In genomic region chr3:159260049-159260662, GRCh38 we compare ENCODE assay signal across 8 cellular contexts.
DNase-seq lines count a peak whose midpoint lies in the region; ATAC-seq, FAIRE-seq and TF ChIP-seq lines count a peak whose summit lies in the region.

No MANE protein-coding gene starts in this region.

- in situ Hi-C loops in KBM-7 (cut with MboI; ENCODE audit: low pct_unique_long_range_greater_than_20kb, low sequenced_read_pairs), result loop anchor here (25.0 kb wide), 3 partner anchors 423 to 752 kb away; no protein-coding TSS in a partner anchor

- peak; percentile 75 for FAIRE-seq in colon (lab: Jason Lieb, UNC)

- H3K4me3 Mint-ChIP-seq in CD4-positive, alpha-beta T cell, result no peak overlapping the region
- no peak overlapping the region for H3K4me3 Mint-ChIP-seq in type B pancreatic cell

- H3K27ac Mint-ChIP-seq in CD4-positive, alpha-beta T cell, result no peak overlapping the region
- no peak overlapping the region for H3K27ac Mint-ChIP-seq in type B pancreatic cell

- no peaks in the 10 kb centered on the region for H3K4me1 Mint-ChIP-seq in CD4-positive, alpha-beta T cell (ENCODE audit: low read depth)
- no peaks in the 10 kb centered on the region for H3K4me1 Mint-ChIP-seq in type B pancreatic cell (ENCODE audit: unreplicated experiment)

- CTCF ChIA-PET in CD4-positive, alpha-beta T cell (lab: Charles Lee), result interaction anchor here (1.0 to 2.0 kb wide), 4 partner anchors 17 to 414 kb away, joined by 3 to 10 read pairs (median 4); no protein-coding TSS in a partner anchor

- H3K9me3 Mint-ChIP-seq in CD4-positive, alpha-beta T cell, result no peaks in the 10 kb centered on the region
- no peaks in the 10 kb centered on the region for H3K9me3 Mint-ChIP-seq in type B pancreatic cell

- no peak overlapping the region for H3K27ac ChIP-seq in CD4-positive, alpha-beta T cell (ENCODE audit: low read depth, low read length)
- H3K27ac ChIP-seq in right lobe of liver, result no peak overlapping the region

- WGBS in right lobe of liver (ENCODE audit: insufficient coverage, low coverage, low lambda C conversion rate, missing lambda C conversion rate), result 7% methylated on average over 5 of the region's 5 CpGs

- no peaks in the 10 kb centered on the region for H3K36me3 ChIP-seq in right lobe of liver

- H3K9me3 ChIP-seq in CD4-positive, alpha-beta T cell (ENCODE audit: control insufficient read depth, low read length), result no peaks in the 10 kb centered on the region
- H3K9me3 ChIP-seq in right lobe of liver, result no peaks in the 10 kb centered on the region

- intact Hi-C loops in CD4-positive, alpha-beta T cell (cut with DNase I, micrococcal nuclease), result loop anchor here (1.0 to 10.0 kb wide), 5 partner anchors 415 to 1225 kb away; no protein-coding TSS in a partner anchor
- intact Hi-C loops in right lobe of liver (cut with DNase I), result loop anchor here in 1 of 2 donors (10.0 kb wide), 2 partner anchors 405 to 555 kb away; no protein-coding TSS in a partner anchor

- no peak for TF ChIP-seq POLR2A in right lobe of liver (IDR thresholded peaks at IDR 0.05)

- TF ChIP-seq CTCF in CD4-positive, alpha-beta T cell (IDR thresholded peaks at IDR 0.05), result peak; percentile 74
- TF ChIP-seq CTCF in right lobe of liver (IDR thresholded peaks at IDR 0.05) (peak; percentile 69 to 78 (median 74)), type B pancreatic cell (conservative IDR thresholded peaks at IDR 0.05) (peak; percentile 91)

- H3K4me1 ChIP-seq in right lobe of liver, result no peaks in the 10 kb centered on the region

- no peaks in the 10 kb centered on the region for H3K36me3 Mint-ChIP-seq in CD4-positive, alpha-beta T cell (ENCODE audit: low read depth)
- no peaks in the 10 kb centered on the region for H3K36me3 Mint-ChIP-seq in type B pancreatic cell

- peak in 4 of 10 experiments; percentile 2 to 9 (median 4) for DNase-seq in CD4-positive, alpha-beta T cell
- DNase-seq in KBM-7 (peak; percentile 37), RPMI7951 (ENCODE audit: low read depth) (peak; percentile 79), right lobe of liver (peak in 1 of 3 donors; percentile 52), type B pancreatic cell (ENCODE audit: extremely low spot score, unreplicated experiment) (no peak)
- no peak for DNase-seq in effector CD4-positive, alpha-beta T cell

- no peak for ATAC-seq in CD4-positive, alpha-beta T cell (ENCODE audit: poor library complexity)
- ATAC-seq in GM18868 (IDR thresholded peaks at IDR 0.05; ENCODE audit: unreplicated experiment), result peak; percentile 56
- ATAC-seq in right lobe of liver, result peak; percentile 79 to 87 (median 81)

- POLR2A ChIA-PET in CD4-positive, alpha-beta T cell (lab: Charles Lee), result no interaction called here

- no peaks in the 10 kb centered on the region for H3K27me3 ChIP-seq in CD4-positive, alpha-beta T cell (ENCODE audit: control insufficient read depth, insufficient read depth, low read length)
- no peaks in the 10 kb centered on the region for H3K27me3 ChIP-seq in right lobe of liver

- H3K4me3 ChIP-seq in right lobe of liver, result no peak overlapping the region

- H3K27me3 Mint-ChIP-seq in CD4-positive, alpha-beta T cell, result peaks cover 20% of the 10 kb centered on the region
- peaks cover 44% of the 10 kb centered on the region for H3K27me3 Mint-ChIP-seq in type B pancreatic cell

Comparison
In these comparisons a context has a peak if more than half of its experiments do, and no peak if none do; other contexts are left out.
1. DNase-seq: peak in KBM-7 (single experiment) and RPMI7951 (single experiment); none in type B pancreatic cell (single experiment) and effector CD4-positive, alpha-beta T cell (single experiment).
2. Peak in every context shown above with its lines, with median percentiles within 50 percentile points of each other: CTCF ChIP-seq.